Comparison of ENCODE assay signal across 17 cellular contexts in the genomic region with DNA sequence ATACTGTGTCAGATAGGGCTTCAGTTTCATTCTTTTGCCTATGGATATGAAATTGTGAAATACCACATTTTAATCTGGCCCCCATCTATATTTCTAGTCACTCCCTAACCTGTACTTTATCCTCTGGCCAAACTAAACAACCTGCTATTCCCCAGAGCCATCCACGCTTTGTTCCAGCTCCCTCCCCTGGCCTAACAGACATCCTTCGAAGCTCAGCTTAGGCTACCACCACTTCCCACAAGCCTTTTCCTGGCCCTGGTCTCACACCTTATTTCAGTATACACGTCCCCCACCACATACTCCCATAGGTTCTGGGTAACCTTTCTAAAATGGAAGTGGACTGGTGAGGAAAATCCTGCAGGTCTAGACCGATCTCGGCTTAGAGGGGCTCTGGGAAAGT. TPM values are rescaled to one million over a fixed set of nuclear protein-coding genes. Genes with fewer than 3 reads are reported as not detected.
DNase-seq lines count a peak whose midpoint lies in the region; ATAC-seq, FAIRE-seq and TF ChIP-seq lines count a peak whose summit lies in the region.
"Had no signal": no experiment of that assay in that cellular context is flagged by ENCODE, and none has a peak within 500 bp of the region (broad histone marks: within the 10 kb centered on the region; RNA-seq: fewer than 3 reads in every experiment).

No MANE protein-coding gene starts in this region.

- peak; percentile 32 for ATAC-seq in K562
- ATAC-seq in HepG2 = peak; percentile 81

- no peak overlapping the region for H3K4me3 ChIP-seq in K562
- H3K4me3 ChIP-seq in HepG2 (replicated peaks in 1 of 3; ENCODE audit: insufficient read depth in 1 of 3, low read depth in 2 of 3, low read length in 3 of 3) = no peak overlapping the region
- no peak overlapping the region for H3K4me3 ChIP-seq in small intestine (ENCODE audit: low read depth in 1 of 2, low read length in 2 of 2)
- H3K4me3 ChIP-seq in esophagus muscularis mucosa = no peak overlapping the region
- no peak overlapping the region for H3K4me3 ChIP-seq in testis
- H3K4me3 ChIP-seq: BLaER1 treated with 17β-estradiol and CSF1 and Interleukin-3, amounts not matched to agents 10 nM and 100 nM; colonic mucosa; thoracic aorta had no signal

- in situ Hi-C loops in K562 (cut with MboI) (no loop called here), HepG2 (cut with HindIII; ENCODE audit: extremely low pct_ligation_motif_present, low pct_unique_long_range_greater_than_20kb) (loop anchor here (5.0 kb wide), 1 partner anchor 351 kb away; no protein-coding TSS in a partner anchor)

- H3K79me2 ChIP-seq in K562 (ENCODE audit: control insufficient read depth, insufficient read depth, low read length) = peaks cover 81% of the 10 kb centered on the region
- H3K79me2 ChIP-seq in HepG2 (ENCODE audit: insufficient read depth, low read length) = peaks cover 97% of the 10 kb centered on the region

- H3K4me1 ChIP-seq in K562 (replicated peaks in 1 of 2; ENCODE audit: control insufficient read depth in 2 of 2, insufficient read depth in 2 of 2, low read length in 2 of 2) (peaks cover 3 to 8% of the 10 kb centered on the region in 2 experiments), HepG2 (ENCODE audit: insufficient read depth, low read length) (peaks cover 47% of the 10 kb centered on the region), small intestine (ENCODE audit: control insufficient read depth in 2 of 2, insufficient read depth in 1 of 2, low read depth in 1 of 2, low read length in 1 of 2) (peaks cover 0 to 2% of the 10 kb centered on the region in 2 donors), esophagus muscularis mucosa (peaks cover 31 to 52% (median 50%) of the 10 kb centered on the region in 4 donors), testis (peaks cover 21% of the 10 kb centered on the region)
- H3K4me1 ChIP-seq: colonic mucosa had no signal

- H3K9me3 ChIP-seq in K562 (replicated peaks; ENCODE audit: control insufficient read depth, insufficient read depth, low read depth, low read length) (no peaks in the 10 kb centered on the region), HepG2 (ENCODE audit: low read length) (peaks cover 8% of the 10 kb centered on the region; the same call in 1 of the 2 replicates), small intestine (ENCODE audit: control insufficient read depth, low read depth) (no peaks in the 10 kb centered on the region), esophagus muscularis mucosa (no peaks in the 10 kb centered on the region), testis (no peaks in the 10 kb centered on the region)
- H3K9me3 ChIP-seq: colonic mucosa, thoracic aorta had no signal

- 51% methylated on average over 5 of the region's 5 CpGs for WGBS in K562 (ENCODE audit: insufficient coverage, low coverage, missing lambda C conversion rate)
- 80% methylated on average over 5 of the region's 5 CpGs for WGBS in HepG2 (ENCODE audit: low lambda C conversion rate)
- 58 to 66% (median 65%) methylated on average over 5 of the region's 5 CpGs for WGBS in small intestine, 3 donors
- WGBS in esophagus muscularis mucosa = 67% methylated on average over 5 of the region's 5 CpGs
- 68 to 69% methylated on average over 5 of the region's 5 CpGs for WGBS in testis, 2 donors

- no peak overlapping the region for H2AFZ ChIP-seq in K562 (ENCODE audit: low read depth, low read length)
- no peak overlapping the region for H2AFZ ChIP-seq in HepG2 (ENCODE audit: low read length)

- TF ChIP-seq RAD21 in K562 (CRISPR knock-in tag; conservative IDR thresholded peaks at IDR 0.05 in 1 of 2, IDR thresholded peaks at IDR 0.05 in 1 of 2) = no peak
- TF ChIP-seq RAD21 in HepG2 (CRISPR knock-in tag; IDR thresholded peaks at IDR 0.05) = no peak

- no peaks in the 10 kb centered on the region for H4K20me1 ChIP-seq in K562 (replicated peaks; ENCODE audit: control insufficient read depth, insufficient read depth, low read length)
- peaks cover 29% of the 10 kb centered on the region for H4K20me1 ChIP-seq in HepG2 (ENCODE audit: insufficient read depth, low read length)

- H3K9ac ChIP-seq in K562 (ENCODE audit: insufficient read depth in 1 of 2, low read depth in 2 of 2, low read length in 2 of 2) (no peak overlapping the region), HepG2 (ENCODE audit: insufficient read depth, low read depth, low read length) (no peak overlapping the region)
- H3K9ac ChIP-seq: BLaER1 treated with 17β-estradiol and CSF1 and Interleukin-3, amounts not matched to agents 10 nM and 100 nM had no signal

- H3K4me2 ChIP-seq in K562 (ENCODE audit: insufficient read depth, low read length) (no peak overlapping the region), HepG2 (ENCODE audit: low read depth, low read length) (no peak overlapping the region)

- FAIRE-seq in K562 (lab: Jason Lieb, UNC) (peak; percentile 26), HepG2 (lab: Jason Lieb, UNC) (no peak), small intestine (lab: Jason Lieb, UNC) (no peak)
- FAIRE-seq: RCC 7860 had no signal

- intact Hi-C loops in K562 (cut with micrococcal nuclease) = no loop called here
- intact Hi-C loops in HepG2 (cut with micrococcal nuclease; ENCODE audit: unreplicated experiment) = loop anchor here (2.0 kb wide), 1 partner anchor 123 kb away; no protein-coding TSS in a partner anchor
- intact Hi-C loops in esophagus muscularis mucosa (cut with DNase I) = no loop called here
- intact Hi-C loops in testis (cut with DNase I; ENCODE audit: low total_unique reads) = no loop called here

- no peaks in the 10 kb centered on the region for H3K9me1 ChIP-seq in K562 (ENCODE audit: control insufficient read depth, insufficient read depth, low read length)

- peak; percentile 5 for DNase-seq in NCI-H82 (lab: John Stamatoyannopoulos, UW)
- DNase-seq in NCI-H82 treated with DMSO at 0.1 percent for 48 hours (lab: John Stamatoyannopoulos, UW; ENCODE audit: unreplicated experiment) = no peak
- DNase-seq in K562 (ENCODE audit: extremely low read depth in 1 of 4, low spot score in 3 of 4) = peak in 1 of 4 experiments; percentile 14
- no peak for DNase-seq in HepG2 (ENCODE audit: low spot score)
- peak; percentile 57 for DNase-seq in small intestine
- no peak for DNase-seq in esophagus muscularis mucosa (ENCODE audit: extremely low spot score)
- no peak for DNase-seq in NCI-H2107 treated with DMSO at 0.1 percent for 48 hours (lab: John Stamatoyannopoulos, UW; ENCODE audit: unreplicated experiment)
- DNase-seq in testis = no peak
- DNase-seq: anterior cingulate cortex, colonic mucosa, erythroblast, NCI-H524 had no signal

- TF ChIP-seq EP300 in K562 (IDR thresholded peaks at IDR 0.05; ENCODE audit: low read length) (no peak), HepG2 (IDR thresholded peaks at IDR 0.05; ENCODE audit: low read depth in 2 of 2, low read length in 2 of 2) (no peak), HepG2 (CRISPR knock-in tag; IDR thresholded peaks at IDR 0.05; ENCODE audit: borderline replicate concordance) (no peak), esophagus muscularis mucosa (IDR thresholded peaks at IDR 0.05) (no peak)

- CTCF ChIA-PET in K562 (lab: Yijun Ruan, JAX; ENCODE audit: low intra/inter-chr PET ratio) (interaction anchor here (0.6 kb wide), 1 partner anchor 57 kb away, joined by 3 read pairs; no protein-coding TSS in a partner anchor), HepG2 (lab: Yijun Ruan, JAX; ENCODE audit: low intra/inter-chr PET ratio, low total read pairs) (no interaction called here)

- POLR2A ChIA-PET in K562 (lab: Yijun Ruan, JAX) = interaction anchor here (0.6 to 1.0 kb wide), 2 partner anchors 12 to 13 kb away, joined by 3 read pairs; no protein-coding TSS in a partner anchor
- POLR2A ChIA-PET in HepG2 (lab: Yijun Ruan, JAX) = no interaction called here

- no peak for TF ChIP-seq POLR2A in K562 (conservative IDR thresholded peaks at IDR 0.05)
- TF ChIP-seq POLR2A in HepG2 (IDR thresholded peaks at IDR 0.05; ENCODE audit: insufficient read depth in 1 of 2, low read depth in 2 of 2, low read length in 2 of 2) = no peak
- TF ChIP-seq POLR2A in esophagus muscularis mucosa (IDR thresholded peaks at IDR 0.05; ENCODE audit: low read depth) = no peak
- TF ChIP-seq POLR2A in testis (IDR thresholded peaks at IDR 0.05) = no peak

- TF ChIP-seq CTCF in K562 (IDR thresholded peaks at IDR 0.05 in 2 of 3, conservative IDR thresholded peaks at IDR 0.05 in 1 of 3; ENCODE audit: insufficient read depth in 2 of 3, low read depth in 1 of 3, low read length in 3 of 3) (no peak), HepG2 (CRISPR knock-in tag; IDR thresholded peaks at IDR 0.05) (peak; percentile 30), esophagus muscularis mucosa (IDR thresholded peaks at IDR 0.05) (no peak), testis (IDR thresholded peaks at IDR 0.05) (no peak)

- BruUV-seq in K562 (replicated peaks; lab: Mats Ljungman, UMichigan) = no TSS peak
- no TSS peak for BruUV-seq in HepG2 (replicated peaks; lab: Mats Ljungman, UMichigan)

- H3K27ac ChIP-seq in K562 (ENCODE audit: extremely low read depth, low read depth, low read length) (no peak overlapping the region), HepG2 (ENCODE audit: extremely low read length, insufficient read depth, low read length) (peak overlapping the region; percentile 17), small intestine (ENCODE audit: low read depth in 1 of 2, low read length in 1 of 2) (peak overlapping the region in 1 of 2 donors; percentile 41), esophagus muscularis mucosa (replicated peaks in 1 of 4) (peak overlapping the region in 1 of 4 donors; percentile 9), testis (no peak overlapping the region)
- H3K27ac ChIP-seq: 22Rv1; BLaER1 treated with 17β-estradiol and CSF1 and Interleukin-3, amounts not matched to agents 10 nM and 100 nM; colonic mucosa; thoracic aorta; VCaP had no signal

- H3K27me3 ChIP-seq in K562 (ENCODE audit: control insufficient read depth in 2 of 2, insufficient read depth in 2 of 2, low read length in 2 of 2) (no peaks in the 10 kb centered on the region), HepG2 (ENCODE audit: control insufficient read depth in 1 of 2, insufficient read depth in 2 of 2, low read length in 2 of 2) (no peaks in the 10 kb centered on the region), small intestine (ENCODE audit: control insufficient read depth in 2 of 2, insufficient read depth in 2 of 2, low read length in 2 of 2) (no peaks in the 10 kb centered on the region), esophagus muscularis mucosa (no peaks in the 10 kb centered on the region), testis (no peaks in the 10 kb centered on the region)
- H3K27me3 ChIP-seq: BLaER1 treated with 17β-estradiol and CSF1 and Interleukin-3, amounts not matched to agents 10 nM and 100 nM; colonic mucosa had no signal

- H3K36me3 ChIP-seq in K562 (ENCODE audit: control insufficient read depth, insufficient read depth, low read length) = peaks cover 3% of the 10 kb centered on the region; the same call in 1 of the 3 replicates
- peaks cover 4 to 8% of the 10 kb centered on the region in 2 experiments; a peak in 4 of 5 replicates for H3K36me3 ChIP-seq in HepG2 (replicated peaks in 1 of 2; ENCODE audit: control insufficient read depth in 1 of 2, insufficient read depth in 2 of 2, low read length in 2 of 2)
- no peaks in the 10 kb centered on the region for H3K36me3 ChIP-seq in small intestine (ENCODE audit: control insufficient read depth in 2 of 2, insufficient read depth in 2 of 2, low read length in 2 of 2)
- no peaks in the 10 kb centered on the region for H3K36me3 ChIP-seq in esophagus muscularis mucosa
- no peaks in the 10 kb centered on the region for H3K36me3 ChIP-seq in testis (ENCODE audit: low read depth, missing control alignments)
- H3K36me3 ChIP-seq: colonic mucosa, thoracic aorta had no signal

RNA-seq across cellular contexts. Expression of a gene that starts 55.4 kb away (rescaled TPM):
- 73.1 and 225 TPM in 2 replicates for total RNA-seq in K562 (2011; cell fraction: chromatin; rRNA removed; ENCODE audit: low replicate concordance)
- 23.2 and 29.0 TPM in 2 replicates for total RNA-seq in K562 (2011; cell fraction: nucleolus; rRNA removed)
- total RNA-seq in K562 (2011; cell fraction: nucleoplasm; rRNA removed) = 73.0 and 112 TPM in 2 replicates
- total RNA-seq in K562 (2014; rRNA removed) (22.6 and 24.4 TPM in 2 replicates), K562 (2014; rRNA removed; fragmentation: Illumina TruSeq; extraction: Trizol) (27.8 and 30.0 TPM in 2 replicates), K562 (2015; rRNA removed; fragmentation: Illumina TruSeq; extraction: Trizol) (22.1 and 27.0 TPM in 2 replicates), K562 (2021) (16.9 and 22.2 TPM in 2 replicates), HepG2 (2016; rRNA removed; fragmentation: Illumina TruSeq; extraction: Trizol) (45.9 and 49.6 TPM in 2 replicates), esophagus muscularis mucosa (10 to 100 TPM; 39.6 to 72.5 (median 53.8) TPM), testis (10 to 100 TPM; 58.8 to 59.6 TPM)
- polyA plus RNA-seq in K562 (2011; rRNA removed) (16.6 and 18.0 TPM in 2 replicates), K562 (2014; fragmentation: Illumina TruSeq; extraction: Trizol) (10.6 and 13.4 TPM in 2 replicates), K562 (2014; fragmentation: Nextera tagmentation; extraction: Ambion mirVana) (1 to 10 TPM; 3.1 to 4.4 TPM), K562 (2014; rRNA removed) (8.2 and 11.7 TPM in 2 replicates), HepG2 (2011; rRNA removed) (38.9 and 53.2 TPM in 2 replicates), small intestine (10 to 100 TPM in 2 of 3 donors, 1 to 10 TPM in 1; 9.5 to 14.1 (median 13.8) TPM), testis (ENCODE audit: insufficient read depth, low read depth, low replicate concordance) (37.6 TPM)
- polyA plus RNA-seq in K562 (2011; cell fraction: cytosol; rRNA removed) = 1.5 and 4.2 TPM in 2 replicates
- polyA plus RNA-seq in K562 (2011; cell fraction: nucleus; rRNA removed) = 22.8 and 28.7 TPM in 2 replicates
- polyA plus RNA-seq in K562 (2012) = 8.7 and 10.2 TPM in 2 replicates
- polyA minus RNA-seq in K562 (2011; rRNA and poly(A)+ RNA removed) = 40.5 and 51.3 TPM in 2 replicates
- 6.9 and 14.5 TPM in 2 replicates for polyA minus RNA-seq in K562 (2011; cell fraction: cytosol; rRNA and poly(A)+ RNA removed)
- polyA minus RNA-seq in K562 (2011; cell fraction: nucleus; rRNA and poly(A)+ RNA removed) = 48.7 and 81.2 TPM in 2 replicates
- total RNA-seq in HepG2 (2016; cell fraction: cytosol; rRNA removed; fragmentation: Illumina TruSeq; extraction: Trizol; ENCODE audit: low read depth) = 9.3 and 11.7 TPM in 2 replicates
- 46.7 and 48.9 TPM in 2 replicates for total RNA-seq in HepG2 (2016; cell fraction: insoluble cytoplasmic fraction; rRNA removed; fragmentation: Illumina TruSeq; extraction: Trizol)
- 17.7 and 20.9 TPM in 2 replicates for total RNA-seq in HepG2 (2016; cell fraction: membrane; rRNA removed; fragmentation: Illumina TruSeq; extraction: Trizol)
- 85.1 and 105 TPM in 2 replicates for total RNA-seq in HepG2 (2016; cell fraction: nucleus; rRNA removed; fragmentation: Illumina TruSeq; extraction: Trizol)
- polyA plus RNA-seq in HepG2 (2011; cell fraction: cytosol; rRNA removed) = 15.2 and 25.2 TPM in 2 replicates
- polyA plus RNA-seq in HepG2 (2011; cell fraction: nucleus; rRNA removed) = 42.0 and 43.8 TPM in 2 replicates
- 42.7 and 67.4 TPM in 2 replicates for polyA plus RNA-seq in HepG2 (2012)
- 3.1 and 3.5 TPM in 2 replicates for polyA plus RNA-seq in HepG2 (2016; cell fraction: cytosol; fragmentation: Illumina TruSeq; extraction: Trizol; ENCODE audit: low read depth)
- polyA plus RNA-seq in HepG2 (2016; cell fraction: insoluble cytoplasmic fraction; fragmentation: Illumina TruSeq; extraction: Trizol; ENCODE audit: low read depth) = 44.4 and 45.5 TPM in 2 replicates
- 8.1 and 8.9 TPM in 2 replicates for polyA plus RNA-seq in HepG2 (2016; cell fraction: membrane; fragmentation: Illumina TruSeq; extraction: Trizol; ENCODE audit: low read depth)
- 91.5 and 93.7 TPM in 2 replicates for polyA plus RNA-seq in HepG2 (2016; cell fraction: nucleus; fragmentation: Illumina TruSeq; extraction: Trizol; ENCODE audit: insufficient read depth, low read depth)
- 4.5 and 18.5 TPM in 2 replicates for polyA minus RNA-seq in HepG2 (2011; rRNA and poly(A)+ RNA removed; ENCODE audit: low replicate concordance)
- 40.5 and 40.9 TPM in 2 replicates for polyA minus RNA-seq in HepG2 (2011; cell fraction: cytosol; rRNA and poly(A)+ RNA removed)
- polyA minus RNA-seq in HepG2 (2011; cell fraction: nucleus; rRNA and poly(A)+ RNA removed) = 370 and 413 TPM in 2 replicates

Comparison
In these comparisons a context has a peak if more than half of its experiments do, and no peak if none do; other contexts are left out.
1. DNase-seq: peak in NCI-H82 (single experiment) and small intestine (single experiment); none in NCI-H82 treated with DMSO at 0.1 percent for 48 hours (single experiment), HepG2 (single experiment), esophagus muscularis mucosa (single experiment), NCI-H2107 treated with DMSO at 0.1 percent for 48 hours (single experiment) and testis (single experiment).